Comparison of ENCODE assay signal across 8 cellular contexts in genomic region chr5:142053434-142054253, GRCh38. TPM values are rescaled to one million over a fixed set of nuclear protein-coding genes. Genes with fewer than 3 reads are reported as not detected.
DNase-seq lines count a peak whose midpoint lies in the region; FAIRE-seq and TF ChIP-seq lines count a peak whose summit lies in the region.

No MANE protein-coding gene starts in this region.

- H3K36me3 ChIP-seq in muscle layer of colon (ENCODE audit: insufficient read depth, low read length), result no peaks in the 10 kb centered on the region

- H3K27ac ChIP-seq in muscle layer of colon (ENCODE audit: low read depth, low read length), result peak overlapping the region; percentile 9

- no peak overlapping the region for H3K9ac ChIP-seq in muscle layer of colon (ENCODE audit: low read length)

- H3K4me3 ChIP-seq in cardiac fibroblast (replicated peaks in 1 of 2; ENCODE audit: low read depth in 2 of 2, low read length in 2 of 2) (no peak overlapping the region), muscle layer of colon (ENCODE audit: low read depth in 1 of 2, low read length in 2 of 2) (no peak overlapping the region)

- TF ChIP-seq CTCF in cardiac fibroblast (IDR thresholded peaks at IDR 0.05; ENCODE audit: low read depth, low read length), result no peak

- no peaks in the 10 kb centered on the region for H3K9me3 ChIP-seq in muscle layer of colon (ENCODE audit: low read length)

- no peak for FAIRE-seq in RCC 7860 (lab: Jason Lieb, UNC)

- no peaks in the 10 kb centered on the region for H3K4me1 ChIP-seq in muscle layer of colon (ENCODE audit: insufficient read depth, low read length)

- H3K27me3 ChIP-seq in muscle layer of colon (ENCODE audit: control insufficient read depth in 1 of 2, insufficient read depth in 2 of 2, low read length in 2 of 2), result no peaks in the 10 kb centered on the region

- peak; percentile 67 for DNase-seq in Ammon's horn (ENCODE audit: low spot score)
- DNase-seq in M059J (ENCODE audit: low read depth), result peak; percentile 84
- DNase-seq in cardiac fibroblast (ENCODE audit: low read depth in 2 of 2), result peak; percentile 66 to 82
- DNase-seq in RCC 7860 (ENCODE audit: low spot score), result no peak
- DNase-seq in NCI-H69 (lab: John Stamatoyannopoulos, UW), result no peak
- DNase-seq in DMS114 treated with DMSO at 0.1 percent for 48 hours (lab: John Stamatoyannopoulos, UW; ENCODE audit: unreplicated experiment), result no peak
- no peak for DNase-seq in DMS79 treated with DMSO at 0.1 percent for 48 hours (lab: John Stamatoyannopoulos, UW)

RNA-seq across cellular contexts. Expression of gene GNPDA1, which starts 40.8 kb away (rescaled TPM):
- total RNA-seq in M059J (2014; rRNA removed; shearing (Covaris generic)), result 85.5 and 151 TPM in 2 replicates

RNA-seq across cellular contexts. Expression of gene NDFIP1, which starts 54.9 kb away (rescaled TPM):
- 54.8 and 83.9 TPM in 2 replicates for total RNA-seq in M059J (2014; rRNA removed; shearing (Covaris generic))

Comparison
In these comparisons a context has a peak if more than half of its experiments do, and no peak if none do; other contexts are left out.
1. DNase-seq: peak in Ammon's horn (single experiment), M059J (single experiment) and cardiac fibroblast (2 of 2); none in RCC 7860 (single experiment), NCI-H69 (single experiment), DMS114 treated with DMSO at 0.1 percent for 48 hours (single experiment) and DMS79 treated with DMSO at 0.1 percent for 48 hours (single experiment).